In the genomic region with DNA sequence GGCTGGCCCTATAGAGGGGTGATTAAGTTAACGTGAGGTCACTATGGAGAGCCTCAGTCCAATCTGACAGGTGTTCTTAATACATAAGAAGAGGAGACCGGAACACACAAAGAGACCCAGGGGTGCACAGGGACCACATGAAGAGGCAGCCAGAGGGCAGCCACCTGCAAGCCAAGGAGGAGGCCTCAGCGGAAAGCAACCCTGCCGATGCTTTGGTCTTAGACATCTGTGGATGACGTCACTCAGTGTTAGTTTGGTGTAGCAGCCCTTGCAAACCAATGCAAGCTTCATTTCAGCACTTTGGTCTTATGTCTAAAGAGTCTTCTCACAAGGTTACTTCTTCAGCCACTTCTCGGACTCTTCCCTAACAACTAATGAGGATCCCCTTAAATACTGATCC, we compare ENCODE assay signal across 12 cellular contexts. TPM values are rescaled to one million over a fixed set of nuclear protein-coding genes. Genes with fewer than 3 reads are reported as not detected.
DNase-seq lines count a peak whose midpoint lies in the region; ATAC-seq and TF ChIP-seq lines count a peak whose summit lies in the region.
"Had no signal": no experiment of that assay in that cellular context is flagged by ENCODE, and none has a peak within 500 bp of the region (broad histone marks: within the 10 kb centered on the region; RNA-seq: fewer than 3 reads in every experiment).

No MANE protein-coding gene starts in this region.

- intact Hi-C loops in thyroid gland (cut with DNase I), result no loop called here

- H3K27ac ChIP-seq in thyroid gland, result no peak overlapping the region

- peak; percentile 45 for DNase-seq in islet precursor cell
- no peak for DNase-seq in MG63
- DNase-seq in thyroid gland, result no peak
- no peak for DNase-seq in stimulated activated CD8-positive, alpha-beta memory T cell treated with anti-CD3 and anti-CD28 coated beads, Interleukin-4, amount 100 ng/mL, for 48 hours
- DNase-seq: activated CD4-positive, alpha-beta T cell treated with anti-CD3 and anti-CD28 coated beads for 4 hours; activated naive CD4-positive, alpha-beta T cell treated with anti-CD3 and anti-CD28 coated beads, Interleukin-2, amount 10 ng/mL, durations not matched to agents 7 days and 5 days; cortex of kidney; NCI-H446 had no signal

- H3K9me3 ChIP-seq in MG63 (no peaks in the 10 kb centered on the region), thyroid gland (no peaks in the 10 kb centered on the region)

- H3K36me3 ChIP-seq in MG63 (no peaks in the 10 kb centered on the region), thyroid gland (no peaks in the 10 kb centered on the region)

- H3K27me3 ChIP-seq in MG63 (no peaks in the 10 kb centered on the region), thyroid gland (no peaks in the 10 kb centered on the region)

- ATAC-seq in GM18519 (IDR thresholded peaks at IDR 0.05; ENCODE audit: low FRiP score, unreplicated experiment) (peak; percentile 41), GM21423 (IDR thresholded peaks at IDR 0.05; ENCODE audit: unreplicated experiment) (peak; percentile 39), HG03280 (IDR thresholded peaks at IDR 0.05; ENCODE audit: unreplicated experiment) (peak; percentile 41), GM21367 (IDR thresholded peaks at IDR 0.05; ENCODE audit: unreplicated experiment) (no peak)

- H3K4me3 ChIP-seq in MG63 (no peak overlapping the region), thyroid gland (replicated peaks in 1 of 3) (no peak overlapping the region)

- no peak for TF ChIP-seq CTCF in thyroid gland (IDR thresholded peaks at IDR 0.05)

- no peak for TF ChIP-seq POLR2A in thyroid gland (IDR thresholded peaks at IDR 0.05)

- WGBS in thyroid gland, 2 donors, result 88% methylated on average over 6 of the region's 6 CpGs

- H3K4me1 ChIP-seq in thyroid gland, result no peaks in the 10 kb centered on the region

RNA-seq across cellular contexts. Expression of gene GRHPR, which starts 47.6 kb away (rescaled TPM):
- total RNA-seq in MG63 (2014; rRNA removed; shearing (Covaris generic); ENCODE audit: low replicate concordance), result 97.5 and 111 TPM in 2 replicates
- 100 to 1,000 TPM in 2 of 4 donors, 10 to 100 TPM in 2; 79.5 to 157 (median 126) TPM for total RNA-seq in thyroid gland
